Comparison of ENCODE assay signal across 26 cellular contexts in genomic region chr15:80558631-80559319, GRCh38.
"Had no signal": no experiment of that assay in that cellular context is flagged by ENCODE, and none has a peak within 500 bp of the region (broad histone marks: within the 10 kb centered on the region; RNA-seq: fewer than 3 reads in every experiment).

No MANE protein-coding gene starts in this region.

- H3K4me3 ChIP-seq: colonic mucosa, dorsolateral prefrontal cortex, heart left ventricle, psoas muscle, sigmoid colon, skin epidermis, testis, transverse colon, uterus had no signal

- H3K4me1 Mint-ChIP-seq: naive B cell; stimulated activated naive B cell treated with anti-CD40 and anti-IgM and Interleukin-4, amounts not matched to agents 10 μg/mL and 1 μg/mL and 100 μg/mL, for 72 hours; stimulated activated naive CD8-positive, alpha-beta T cell treated with anti-CD3 and anti-CD28 coated beads, Interleukin-15, amount 100 ng/mL, for 72 hours had no signal

- H3K36me3 Mint-ChIP-seq: naive B cell; stimulated activated naive B cell treated with anti-CD40 and anti-IgM and Interleukin-4, amounts not matched to agents 10 μg/mL and 1 μg/mL and 100 μg/mL, for 72 hours had no signal

- H3K36me3 ChIP-seq: colonic mucosa, transverse colon, uterus had no signal

- H3K4me3 Mint-ChIP-seq: naive B cell; nephron; stimulated activated naive B cell treated with anti-CD40 and anti-IgM and Interleukin-4, amounts not matched to agents 10 μg/mL and 1 μg/mL and 100 μg/mL, for 72 hours; stimulated activated naive CD8-positive, alpha-beta T cell treated with anti-CD3 and anti-CD28 coated beads, Interleukin-15, amount 100 ng/mL, for 72 hours had no signal

- H3K9me3 ChIP-seq: colonic mucosa, heart left ventricle, psoas muscle, sigmoid colon, testis, transverse colon, uterus had no signal

- H3K27ac ChIP-seq: colonic mucosa, epithelial cell of prostate, heart left ventricle, parathyroid adenoma, psoas muscle, sigmoid colon, skin epidermis, testis, transverse colon, uterus had no signal

- DNase-seq: cerebellar nuclear complex; colonic mucosa; dorsolateral prefrontal cortex; effector memory CD4-positive, alpha-beta T cell; foreskin melanocyte; heart left ventricle; hypothalamus; kidney glomerular epithelial cell; mesendoderm; naive B cell; occipital lobe; psoas muscle; retina; sigmoid colon; stimulated activated CD4-positive, alpha-beta T cell treated with anti-CD3 and anti-CD28 coated beads, Interleukin-2, amount 100 ng/mL, for 24 hours; stimulated activated CD4-positive, alpha-beta T cell treated with anti-CD3 and anti-CD28 coated beads, Interleukin-4, amount 100 ng/mL, for 4 hours; stimulated activated naive B cell treated with anti-CD40 and anti-IgM and Interleukin-4, amounts not matched to agents 10 μg/mL and 1 μg/mL and 100 μg/mL, for 72 hours; stimulated activated naive CD8-positive, alpha-beta T cell treated with anti-CD3 and anti-CD28 coated beads, Interleukin-15, amount 100 ng/mL, for 72 hours; testis; transverse colon; uterus had no signal

- H3K4me1 ChIP-seq: colonic mucosa, parathyroid adenoma, psoas muscle, sigmoid colon, transverse colon, uterus had no signal

- H3K9me3 Mint-ChIP-seq: nephron; stimulated activated naive B cell treated with anti-CD40 and anti-IgM and Interleukin-4, amounts not matched to agents 10 μg/mL and 1 μg/mL and 100 μg/mL, for 72 hours; stimulated activated naive CD8-positive, alpha-beta T cell treated with anti-CD3 and anti-CD28 coated beads, Interleukin-15, amount 100 ng/mL, for 72 hours had no signal

- H3K27me3 ChIP-seq: colonic mucosa, dorsolateral prefrontal cortex, heart left ventricle, sigmoid colon, testis, transverse colon, uterus had no signal

- ATAC-seq: heart left ventricle; left lobe of liver; psoas muscle; stimulated activated naive B cell treated with anti-CD40 and anti-IgM and Interleukin-4, amounts not matched to agents 10 μg/mL and 1 μg/mL and 100 μg/mL, for 72 hours; stimulated activated naive CD8-positive, alpha-beta T cell treated with anti-CD3 and anti-CD28 coated beads, Interleukin-15, amount 100 ng/mL, for 72 hours had no signal

- H3K27ac Mint-ChIP-seq: stimulated activated naive B cell treated with anti-CD40 and anti-IgM and Interleukin-4, amounts not matched to agents 10 μg/mL and 1 μg/mL and 100 μg/mL, for 72 hours; stimulated activated naive CD8-positive, alpha-beta T cell treated with anti-CD3 and anti-CD28 coated beads, Interleukin-15, amount 100 ng/mL, for 72 hours had no signal
